ENCODE assay signal across 9 cellular contexts in genomic region chr2:2730301-2730833, GRCh38.
"Had no signal": no experiment of that assay in that cellular context is flagged by ENCODE, and none has a peak within 500 bp of the region (broad histone marks: within the 10 kb centered on the region; RNA-seq: fewer than 3 reads in every experiment).

No MANE protein-coding gene starts in this region.

- H2AFZ ChIP-seq: GM23248, GM23338 had no signal

- H3K36me3 ChIP-seq: HAP-1 had no signal

- H3K27ac ChIP-seq: GM23248 had no signal

- H3K9me3 ChIP-seq: HAP-1 had no signal

- DNase-seq: GM23248, GOT3, H7, H9, HCEC 1CT, HFFc6 had no signal

- H3K4me3 Mint-ChIP-seq: GM23338, H9, HFFc6 had no signal

- H3K9ac ChIP-seq: GM23248 had no signal

- H3K9me3 Mint-ChIP-seq: GM23338, H9 had no signal

- ATAC-seq: GM23338, HCT116 had no signal

- H3K4me1 ChIP-seq: HAP-1 had no signal

- H3K4me3 ChIP-seq: GM23248, GM23338, HAP-1 had no signal

- H3K27ac Mint-ChIP-seq: GM23338, H9, HFFc6 had no signal

- H3K4me2 ChIP-seq: GM23338 had no signal
